ENCODE assay signal across 8 cellular contexts in genomic region chr11:47248664-47249377, GRCh38. TPM values are rescaled to one million over a fixed set of nuclear protein-coding genes. Genes with fewer than 3 reads are reported as not detected.
DNase-seq lines count a peak whose midpoint lies in the region; ATAC-seq lines count a peak whose summit lies in the region.

Gene ACP2 (minus strand): TSS chr11:47248814. CDS start chr11:47248789, 25 bp downstream.

- peaks cover 24% of the 10 kb centered on the region for H3K36me3 ChIP-seq in HUES6 (ENCODE audit: control insufficient read depth, insufficient read depth, low read length)
- peaks cover 0 to 11% of the 10 kb centered on the region in 2 donors for H3K36me3 ChIP-seq in esophagus (ENCODE audit: control insufficient read depth in 2 of 2, insufficient read depth in 2 of 2, low read length in 1 of 2)
- H3K36me3 ChIP-seq in muscle layer of duodenum (ENCODE audit: control insufficient read depth in 1 of 2, insufficient read depth in 2 of 2, low read length in 2 of 2): peaks cover 14 to 18% of the 10 kb centered on the region in 2 donors

- H3K4me3 ChIP-seq in HUES6 (ENCODE audit: low read depth, low read length): peak within 1 kb of the TSS; percentile 75
- peak within 1 kb of the TSS; percentile 79 to 89 for H3K4me3 ChIP-seq in esophagus (ENCODE audit: low read depth in 1 of 2, low read length in 2 of 2)
- H3K4me3 ChIP-seq in muscle layer of duodenum (ENCODE audit: low read depth in 1 of 2, low read length in 2 of 2): peak within 1 kb of the TSS; percentile 93 to 96

- H3K9me3 ChIP-seq in HUES6 (ENCODE audit: control insufficient read depth, insufficient read depth, low read depth, low read length) (no peaks in the 10 kb centered on the region), esophagus (ENCODE audit: control insufficient read depth in 2 of 2, insufficient read depth in 1 of 2, low read depth in 1 of 2, low read length in 1 of 2) (no peaks in the 10 kb centered on the region), muscle layer of duodenum (ENCODE audit: control insufficient read depth in 1 of 2, low read length in 2 of 2) (no peaks in the 10 kb centered on the region)

- DNase-seq in DMS153 (lab: John Stamatoyannopoulos, UW) (peak; percentile 73), OCI-M1 (lab: John Stamatoyannopoulos, UW) (peak; percentile 90)
- DNase-seq in activated T-cell treated with anti-CD3 and anti-CD28 coated beads, Interleukin-2, amount 50 U/mL, for 1 hour: peak; percentile 87
- peak; percentile 75 to 80 for DNase-seq in stimulated activated CD8-positive, alpha-beta memory T cell treated with anti-CD3 and anti-CD28 coated beads, Interleukin-7, amount 100 ng/mL, for 48 hours (ENCODE audit: extremely low read depth in 1 of 2, low read depth in 1 of 2)

- WGBS in esophagus, 2 donors: 0% methylated on average over 45 of the region's 45 CpGs

- peaks cover 4% of the 10 kb centered on the region; the same call in 1 of the 2 replicates for H3K4me1 ChIP-seq in HUES6 (ENCODE audit: control insufficient read depth, insufficient read depth, low read length)
- H3K4me1 ChIP-seq in esophagus (ENCODE audit: control insufficient read depth in 2 of 2, insufficient read depth in 2 of 2, low read length in 1 of 2): peaks cover 6 to 14% of the 10 kb centered on the region in 2 donors
- H3K4me1 ChIP-seq in muscle layer of duodenum (ENCODE audit: control insufficient read depth in 1 of 2, insufficient read depth in 2 of 2, low read length in 2 of 2): peaks cover 15 to 24% of the 10 kb centered on the region in 2 donors

- peak; percentile 94 for ATAC-seq in GM21447 (IDR thresholded peaks at IDR 0.05; ENCODE audit: unreplicated experiment)

- H3K27ac ChIP-seq in HUES6 (ENCODE audit: low read depth, low read length) (peak within 1 kb of the TSS; percentile 59), esophagus (ENCODE audit: low read depth in 2 of 2, low read length in 1 of 2) (peak within 1 kb of the TSS; percentile 76 to 87), muscle layer of duodenum (ENCODE audit: low read length) (peak within 1 kb of the TSS; percentile 90)

- H3K9ac ChIP-seq in HUES6 (ENCODE audit: low read length): peak within 1 kb of the TSS; percentile 94

- H3K27me3 ChIP-seq in HUES6 (ENCODE audit: control insufficient read depth, insufficient read depth, low read length) (no peaks in the 10 kb centered on the region), esophagus (ENCODE audit: control insufficient read depth in 1 of 2, insufficient read depth in 2 of 2, low read length in 2 of 2) (no peaks in the 10 kb centered on the region), muscle layer of duodenum (ENCODE audit: low read depth, low read length) (no peaks in the 10 kb centered on the region)

RNA-seq across cellular contexts. Expression of gene ACP2, which starts in this region (rescaled TPM):
- polyA plus RNA-seq in esophagus: 10 to 100 TPM; 10.7 to 14.4 TPM

Comparison
In these comparisons a context has a peak if more than half of its experiments do, and no peak if none do; other contexts are left out.
1. Peak in every context shown above with its lines: DNase-seq, ATAC-seq, H3K4me3 ChIP-seq and H3K27ac ChIP-seq.